Comparison of ENCODE assay signal across 8 cellular contexts in genomic region chr2:84905181-84906107, GRCh38. TPM values are rescaled to one million over a fixed set of nuclear protein-coding genes. Genes with fewer than 3 reads are reported as not detected.
A peak's percentile ranks its signal among the peaks of the same experiment; 100 is the strongest.
DNase-seq lines count a peak whose midpoint lies in the region; ATAC-seq, FAIRE-seq and TF ChIP-seq lines count a peak whose summit lies in the region.

Gene TMSB10 (plus strand): TSS chr2:84905656.

- H3K27ac ChIP-seq in OCI-LY7 (ENCODE audit: low read depth, low read length, poor library complexity, severe bottlenecking) (peak within 1 kb of the TSS; percentile 51), mucosa of rectum (ENCODE audit: low read depth in 2 of 2, low read length in 2 of 2) (peak within 1 kb of the TSS; percentile 98 to 99)

- H3K27me3 ChIP-seq in mucosa of rectum (ENCODE audit: control insufficient read depth in 2 of 2, insufficient read depth in 2 of 2, low read length in 2 of 2) = no peaks in the 10 kb centered on the region

- no peaks in the 10 kb centered on the region for H3K9me2 ChIP-seq in OCI-LY7 (ENCODE audit: insufficient read depth, low read length)

- no peak for FAIRE-seq in D721Med (lab: Jason Lieb, UNC)
- peak; percentile 80 for FAIRE-seq in HTR-8/SVneo (lab: Jason Lieb, UNC)

- intact Hi-C loops in OCI-LY7 (cut with micrococcal nuclease; ENCODE audit: unreplicated experiment) = loop anchor here (1.0 kb wide), 1 partner anchor 20 kb away; no protein-coding TSS in a partner anchor

- H3K36me3 ChIP-seq in OCI-LY7 (ENCODE audit: insufficient read depth, low read length) = peaks cover 20% of the 10 kb centered on the region
- H3K36me3 ChIP-seq in mucosa of rectum (ENCODE audit: control insufficient read depth in 2 of 2, insufficient read depth in 2 of 2, low read length in 2 of 2) = peaks cover 0 to 4% of the 10 kb centered on the region in 2 donors

- ATAC-seq in GM21367 (IDR thresholded peaks at IDR 0.05; ENCODE audit: unreplicated experiment) = peak; percentile 49

- no peaks in the 10 kb centered on the region for H3K9me3 ChIP-seq in OCI-LY7 (ENCODE audit: low read length)
- H3K9me3 ChIP-seq in mucosa of rectum (ENCODE audit: control insufficient read depth in 2 of 2, low read length in 2 of 2) = no peaks in the 10 kb centered on the region

- peak within 1 kb of the TSS; percentile 92 for H3K4me2 ChIP-seq in OCI-LY7 (ENCODE audit: low read length)

- no TSS peak for BruUV-seq in OCI-LY7 (replicated peaks; lab: Mats Ljungman, UMichigan)

- H3K4me3 ChIP-seq in OCI-LY7 (ENCODE audit: low read depth, low read length, poor library complexity, severe bottlenecking) (peak within 1 kb of the TSS; percentile 95), epithelial cell of proximal tubule (ENCODE audit: low read depth, low read length) (peak within 1 kb of the TSS; percentile 94), mucosa of rectum (ENCODE audit: low read length in 2 of 2) (peak within 1 kb of the TSS; percentile 76 to 96)

- POLR2A ChIA-PET in OCI-LY7 (lab: Charles Lee) = interaction anchor here (0.6 to 3.7 kb wide), 9 partner anchors 9 to 38 kb away, joined by 3 to 41 read pairs (median 5); no protein-coding TSS in a partner anchor

- H4K20me1 ChIP-seq in OCI-LY7 (ENCODE audit: insufficient read depth, low read length) = peaks cover 6% of the 10 kb centered on the region; the same call in 1 of the 2 replicates

- H3K4me1 ChIP-seq in OCI-LY7 (ENCODE audit: insufficient read depth, low read length, poor library complexity, severe bottlenecking) = peaks cover 15% of the 10 kb centered on the region
- H3K4me1 ChIP-seq in mucosa of rectum (ENCODE audit: control insufficient read depth in 2 of 2, insufficient read depth in 2 of 2, low read length in 2 of 2) = peaks cover 3 to 4% of the 10 kb centered on the region in 2 donors

- no peak for TF ChIP-seq CTCF in D721Med (IDR thresholded peaks at IDR 0.05; ENCODE audit: insufficient read depth, missing control alignments)
- peak; percentile 59 for TF ChIP-seq CTCF in OCI-LY7 (conservative IDR thresholded peaks at IDR 0.05; ENCODE audit: low read length)
- no peak for TF ChIP-seq CTCF in epithelial cell of proximal tubule (conservative IDR thresholded peaks at IDR 0.05; ENCODE audit: low read depth, low read length)

- CTCF ChIA-PET in OCI-LY7 (lab: Charles Lee; ENCODE audit: unreplicated experiment) = interaction anchor here (2.1 kb wide), 1 partner anchor 21 kb away, joined by 12 read pairs; no protein-coding TSS in a partner anchor

- DNase-seq in D721Med (ENCODE audit: insufficient read length, low spot score) (peak; percentile 72), HTR-8/SVneo (ENCODE audit: insufficient read length, low spot score) (peak; percentile 80), OCI-LY7 (ENCODE audit: low spot score) (peak; percentile 86), activated T-cell treated with anti-CD3 and anti-CD28 coated beads for 4 hours (peak; percentile 84), epithelial cell of proximal tubule (ENCODE audit: low read depth) (no peak)
- peak; percentile 83 to 87 for DNase-seq in stimulated activated CD8-positive, alpha-beta memory T cell treated with anti-CD3 and anti-CD28 coated beads, Interleukin-7, amount 100 ng/mL, for 1 hour (ENCODE audit: low read depth in 2 of 2)

- H2AFZ ChIP-seq in OCI-LY7 (ENCODE audit: low read length) = peak within 1 kb of the TSS; percentile 87

- peak within 1 kb of the TSS; percentile 97 to 98 for H3K9ac ChIP-seq in mucosa of rectum (ENCODE audit: low read depth in 1 of 2, low read length in 2 of 2)

- peaks cover 14% of the 10 kb centered on the region for H3K79me2 ChIP-seq in OCI-LY7 (ENCODE audit: insufficient read depth, low read depth, low read length)

RNA-seq across cellular contexts. Expression of gene TMSB10, which starts in this region (rescaled TPM):
- 1,901 and 3,039 TPM in 2 replicates for total RNA-seq in OCI-LY7 (2014; rRNA removed; shearing (Covaris generic))
- total RNA-seq in OCI-LY7 (2022) = 869 and 903 TPM in 2 replicates
- total RNA-seq in epithelial cell of proximal tubule = 9,817 and 15,030 TPM in 2 replicates
